In the genomic region with DNA sequence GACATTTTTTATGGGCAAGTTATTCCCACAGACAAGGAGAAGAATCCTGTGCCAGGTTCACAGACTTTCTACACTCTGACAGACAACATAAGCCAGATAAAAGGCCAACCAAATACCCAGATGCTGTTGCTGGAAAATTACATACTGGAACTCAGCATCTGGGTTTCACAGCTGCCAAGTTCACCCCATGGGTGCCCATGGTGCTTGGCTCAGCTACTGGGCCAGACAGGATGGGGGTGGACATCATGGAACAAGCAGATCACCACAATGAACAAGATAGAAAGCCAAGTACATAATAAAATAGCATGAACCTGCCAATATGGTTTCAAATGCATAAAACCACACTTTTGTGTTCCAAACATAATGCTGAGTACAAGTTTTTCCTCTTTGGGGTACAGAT, we compare ENCODE assay signal across 18 cellular contexts.
DNase-seq lines count a peak whose midpoint lies in the region; ATAC-seq and TF ChIP-seq lines count a peak whose summit lies in the region.
"Had no signal": no experiment of that assay in that cellular context is flagged by ENCODE, and none has a peak within 500 bp of the region (broad histone marks: within the 10 kb centered on the region; RNA-seq: fewer than 3 reads in every experiment).

No MANE protein-coding gene starts in this region.

- H4K20me1 ChIP-seq in GM23248 (ENCODE audit: insufficient read depth) (no peaks in the 10 kb centered on the region), KMS-11 (ENCODE audit: insufficient read depth) (no peaks in the 10 kb centered on the region)

- H3K9me3 ChIP-seq in GM23248 (ENCODE audit: low read depth) (no peaks in the 10 kb centered on the region), Panc1 (ENCODE audit: control insufficient read depth, insufficient read depth, low read depth, low read length) (peaks cover 12% of the 10 kb centered on the region; the same call in 1 of the 2 replicates)
- H3K9me3 ChIP-seq: SJCRH30 had no signal

- no peak for TF ChIP-seq CTCF in KMS-11 (conservative IDR thresholded peaks at IDR 0.05; ENCODE audit: low read depth, low read length)
- no peak for TF ChIP-seq CTCF in Panc1 (IDR thresholded peaks at IDR 0.05)

- no peaks in the 10 kb centered on the region for H3K79me2 ChIP-seq in GM23248 (ENCODE audit: insufficient read depth)
- no peaks in the 10 kb centered on the region for H3K79me2 ChIP-seq in KMS-11 (ENCODE audit: insufficient read depth, low read depth)

- H3F3A ChIP-seq in GM23248 (ENCODE audit: insufficient read depth), result no peaks in the 10 kb centered on the region

- no TSS peak for BruUV-seq in Panc1 (replicated peaks; lab: Mats Ljungman, UMichigan)

- CTCF ChIA-PET in Panc1 (lab: Charles Lee), result no interaction called here

- H3K4me3 ChIP-seq in GM23248 (no peak overlapping the region), KMS-11 (IDR thresholded peaks at IDR 0.05; ENCODE audit: insufficient read depth, low read depth, low read length) (no peak overlapping the region), Panc1 (ENCODE audit: low read depth in 2 of 2, low read length in 2 of 2) (no peak overlapping the region)
- H3K4me3 ChIP-seq: SJCRH30 had no signal

- intact Hi-C loops in Panc1 (cut with micrococcal nuclease; ENCODE audit: unreplicated experiment), result no loop called here

- no peak overlapping the region for H3K9ac ChIP-seq in GM23248
- H3K9ac ChIP-seq in KMS-11, result peak overlapping the region; percentile 13; the same call in 1 of the 2 replicates

- H2AFZ ChIP-seq in GM23248 (peak overlapping the region; percentile 9; the same call in 1 of the 2 replicates), KMS-11 (ENCODE audit: low read depth) (peak overlapping the region; percentile 11)

- no peak overlapping the region for H3K27ac ChIP-seq in GM23248
- H3K27ac ChIP-seq in KMS-11, result peak overlapping the region; percentile 61
- peak overlapping the region; percentile 29; the same call in 1 of the 2 replicates for H3K27ac ChIP-seq in Panc1 (ENCODE audit: low read length)
- H3K27ac ChIP-seq: SJCRH30 had no signal

- in situ Hi-C loops in GM23248 (cut with MboI), result no loop called here
- in situ Hi-C loops in Panc1 (cut with HindIII; ENCODE audit: low pct_unique_long_range_greater_than_20kb, low sequenced_read_pairs), result no loop called here

- no peak for ATAC-seq in Panc1

- H3K27me3 ChIP-seq in GM23248 (replicated peaks; ENCODE audit: insufficient read depth) (no peaks in the 10 kb centered on the region), KMS-11 (ENCODE audit: insufficient read depth, low read depth) (no peaks in the 10 kb centered on the region), Panc1 (ENCODE audit: control insufficient read depth, insufficient read depth, low read length) (no peaks in the 10 kb centered on the region)
- H3K27me3 ChIP-seq: SJCRH30 had no signal

- 0 out of 2 replicates have a peak, but pooled peaks cover 5% of the 10 kb centered on the region for H3K4me1 ChIP-seq in GM23248 (ENCODE audit: insufficient read depth)
- peaks cover 40% of the 10 kb centered on the region for H3K4me1 ChIP-seq in KMS-11 (ENCODE audit: low read depth, poor library complexity, severe bottlenecking)
- no peaks in the 10 kb centered on the region for H3K4me1 ChIP-seq in Panc1 (ENCODE audit: control insufficient read depth, insufficient read depth, low read length)
- H3K4me1 ChIP-seq: SJCRH30 had no signal

- H3K4me2 ChIP-seq in GM23248 (ENCODE audit: unreplicated experiment), result no peak overlapping the region
- peak overlapping the region; percentile 56 for H3K4me2 ChIP-seq in KMS-11

- no peaks in the 10 kb centered on the region for H3K9me2 ChIP-seq in GM23248 (ENCODE audit: insufficient read depth)

- no peak for DNase-seq in GM23248
- DNase-seq in Panc1 (ENCODE audit: low read depth, low spot score), result no peak
- DNase-seq in fibroblast of peridontal ligament (ENCODE audit: extremely low read depth), result peak; percentile 21
- no peak for DNase-seq in activated CD4-positive, CD25-positive, alpha-beta regulatory T cell (lab: John Stamatoyannopoulos, UW)
- no peak for DNase-seq in stimulated activated CD4-positive, alpha-beta T cell treated with anti-CD3 and anti-CD28 coated beads, Interleukin-1b, Interleukin-23, amount 100 ng/mL, for 48 hours
- no peak for DNase-seq in SHP77 (lab: John Stamatoyannopoulos, UW)
- DNase-seq: CD4-positive, CD25-positive, alpha-beta regulatory T cell; COR-L47; DMS153; H9; KG1; NCI-H1417; NCI-H1694 treated with DMSO at 0.1 percent for 48 hours; NCI-H2081 treated with DMSO at 0.1 percent for 48 hours; NCI-H2171 treated with DMSO at 0.1 percent for 48 hours; NK-92 treated with Interleukin-12 subunit alpha and Interleukin-12 subunit beta, amount 100 ng/mL, for 24 hours; SJCRH30 had no signal

- H3K36me3 ChIP-seq in GM23248 (ENCODE audit: low read depth), result no peaks in the 10 kb centered on the region
- no peaks in the 10 kb centered on the region for H3K36me3 ChIP-seq in KMS-11 (ENCODE audit: insufficient read depth)
- H3K36me3 ChIP-seq in Panc1 (ENCODE audit: control insufficient read depth, insufficient read depth, low read length), result no peaks in the 10 kb centered on the region; the same call in 1 of the 2 replicates
- H3K36me3 ChIP-seq: SJCRH30 had no signal

- POLR2A ChIA-PET in Panc1 (lab: Charles Lee), result no interaction called here
